15 cellular contexts compared by ENCODE assay signal in genomic region chr10:26214538-26215461, GRCh38. TPM values are rescaled to one million over a fixed set of nuclear protein-coding genes. Genes with fewer than 3 reads are reported as not detected.
DNase-seq lines count a peak whose midpoint lies in the region; ATAC-seq and TF ChIP-seq lines count a peak whose summit lies in the region.
"Had no signal": no experiment of that assay in that cellular context is flagged by ENCODE, and none has a peak within 500 bp of the region (broad histone marks: within the 10 kb centered on the region; RNA-seq: fewer than 3 reads in every experiment).

No MANE protein-coding gene starts in this region.

- no peaks in the 10 kb centered on the region for H3K9me3 Mint-ChIP-seq in effector memory CD8-positive, alpha-beta T cell
- H3K9me3 Mint-ChIP-seq: T-helper 2 cell treated with Interferon-gamma antibody and Interleukin-4, amounts not matched to agents 5 μg/mL and 100 μg/mL, for 36 hours had no signal

- H3K27me3 Mint-ChIP-seq in effector memory CD8-positive, alpha-beta T cell: peaks cover 77 to 84% of the 10 kb centered on the region in 2 donors

- H3K27me3 ChIP-seq in osteoblast (ENCODE audit: insufficient read depth, low read length): peaks cover 53% of the 10 kb centered on the region

- peak overlapping the region; percentile 40 for H3K4me3 ChIP-seq in Jurkat, Clone E6-1 (ENCODE audit: low read length)
- H3K4me3 ChIP-seq in osteoblast (ENCODE audit: insufficient read depth, low read length): no peak overlapping the region

- H3K4me1 ChIP-seq in osteoblast (ENCODE audit: insufficient read depth, low read length): no peaks in the 10 kb centered on the region

- no peaks in the 10 kb centered on the region for H4K20me1 ChIP-seq in osteoblast (ENCODE audit: insufficient read depth, low read length)

- H3K4me1 Mint-ChIP-seq in effector memory CD8-positive, alpha-beta T cell (ENCODE audit: low read depth in 2 of 2): peaks cover 15 to 16% of the 10 kb centered on the region in 2 donors

- no peak overlapping the region for H3K4me2 ChIP-seq in osteoblast (ENCODE audit: insufficient read depth, low read length)

- peak overlapping the region; percentile 59 for H3K4me3 Mint-ChIP-seq in effector memory CD8-positive, alpha-beta T cell

- no peak for TF ChIP-seq CTCF in osteoblast (IDR thresholded peaks at IDR 0.05; ENCODE audit: extremely low read depth, low read depth, low read length)

- H3K9me3 ChIP-seq in osteoblast (ENCODE audit: low read depth, low read length): no peaks in the 10 kb centered on the region

- no peak overlapping the region for H3K27ac Mint-ChIP-seq in effector memory CD8-positive, alpha-beta T cell

- no peaks in the 10 kb centered on the region for H3K36me3 ChIP-seq in osteoblast (ENCODE audit: insufficient read depth, low read length)

- no peaks in the 10 kb centered on the region for H3K79me2 ChIP-seq in osteoblast (ENCODE audit: insufficient read depth, low read length)

- no peak overlapping the region for H2AFZ ChIP-seq in osteoblast (ENCODE audit: low read length)

- DNase-seq in NCI-H2107 treated with DMSO at 0.1 percent for 48 hours (lab: John Stamatoyannopoulos, UW; ENCODE audit: unreplicated experiment) (peak; percentile 73), NCI-H2107 (lab: John Stamatoyannopoulos, UW) (no peak), osteoblast (ENCODE audit: insufficient read length, low spot score, missing footprints) (peak; percentile 47)
- peak; percentile 54 for DNase-seq in Jurkat, Clone E6-1 (ENCODE audit: low read depth, low spot score)
- DNase-seq in effector memory CD8-positive, alpha-beta T cell: no peak
- no peak for DNase-seq in effector CD8-positive, alpha-beta T cell (lab: John Stamatoyannopoulos, UW)
- DNase-seq: cerebellar nuclear complex, HCEC 1CT, MV-4-11, right cardiac atrium had no signal

- H3K27ac ChIP-seq in osteoblast (ENCODE audit: low read depth, low read length): no peak overlapping the region

- ATAC-seq in effector memory CD8-positive, alpha-beta T cell (replicated peaks): no peak
- no peak for ATAC-seq in GM18520 (IDR thresholded peaks at IDR 0.05; ENCODE audit: unreplicated experiment)
- ATAC-seq in HG02938 (IDR thresholded peaks at IDR 0.05; ENCODE audit: unreplicated experiment): no peak

- H3K36me3 Mint-ChIP-seq in effector memory CD8-positive, alpha-beta T cell (ENCODE audit: insufficient read depth): no peaks in the 10 kb centered on the region

RNA-seq across cellular contexts. Expression of gene GAD2, which starts 1.8 kb away (rescaled TPM):
- not detected for polyA plus RNA-seq in Jurkat, Clone E6-1 (2012; ENCODE audit: insufficient read depth, insufficient read length)
- total RNA-seq in osteoblast: not detected in 2 replicates
- total RNA-seq: fibroblast of villous mesenchyme, lung microvascular endothelial cell, right cardiac atrium had no signal
- polyA plus RNA-seq: right cardiac atrium had no signal

Comparison
In these comparisons a context has a peak if more than half of its experiments do, and no peak if none do; other contexts are left out.
1. DNase-seq: peak in NCI-H2107 treated with DMSO at 0.1 percent for 48 hours (single experiment), Jurkat, Clone E6-1 (single experiment) and osteoblast (single experiment); none in NCI-H2107 (single experiment), effector memory CD8-positive, alpha-beta T cell (0 of 3) and effector CD8-positive, alpha-beta T cell (single experiment).